Comparison of ENCODE assay signal across 23 cellular contexts in genomic region chr17:80851277-80851925, GRCh38.
DNase-seq lines count a peak whose midpoint lies in the region; ATAC-seq, FAIRE-seq and TF ChIP-seq lines count a peak whose summit lies in the region.
"Had no signal": no experiment of that assay in that cellular context is flagged by ENCODE, and none has a peak within 500 bp of the region (broad histone marks: within the 10 kb centered on the region; RNA-seq: fewer than 3 reads in every experiment).

No MANE protein-coding gene starts in this region.

- H3K4me1 Mint-ChIP-seq in stimulated activated naive CD8-positive, alpha-beta T cell treated with anti-CD3 and anti-CD28 coated beads, Interleukin-15, Interleukin-2, amounts not matched to agents 100 ng/mL and 50 ng/mL, for 24 hours (ENCODE audit: low read depth) = peaks cover 46% of the 10 kb centered on the region
- H3K4me1 Mint-ChIP-seq in activated CD8-positive, alpha-beta T cell treated with anti-CD3 and anti-CD28 coated beads, Interleukin-2, amount 10 ng/mL, durations not matched to agents 7 days and 5 days (ENCODE audit: low read depth) = peaks cover 96% of the 10 kb centered on the region

- H3K4me3 Mint-ChIP-seq in stimulated activated naive CD8-positive, alpha-beta T cell treated with anti-CD3 and anti-CD28 coated beads, Interleukin-15, Interleukin-2, amounts not matched to agents 100 ng/mL and 50 ng/mL, for 24 hours = no peak overlapping the region
- H3K4me3 Mint-ChIP-seq in activated CD8-positive, alpha-beta T cell treated with anti-CD3 and anti-CD28 coated beads, Interleukin-2, amount 10 ng/mL, durations not matched to agents 7 days and 5 days = no peak overlapping the region
- H3K4me3 Mint-ChIP-seq: activated B cell treated with CpG ODN at 0.5 μM for 24 hours, brain, endodermal cell, H9, nephron had no signal

- WGBS in hepatocyte (ENCODE audit: low lambda C conversion rate, missing lambda C conversion rate) = 72% methylated on average over 17 of the region's 17 CpGs

- ATAC-seq in stimulated activated naive CD8-positive, alpha-beta T cell treated with anti-CD3 and anti-CD28 coated beads, Interleukin-15, Interleukin-2, amounts not matched to agents 100 U/mL and 50 U/mL, for 24 hours = no peak
- ATAC-seq in activated CD8-positive, alpha-beta T cell treated with anti-CD3 and anti-CD28 coated beads, Interleukin-2, amount 10 ng/mL, durations not matched to agents 7 days and 5 days = no peak
- ATAC-seq: left lobe of liver had no signal

- H3K27ac ChIP-seq in hepatocyte = peak overlapping the region; percentile 64
- H3K27ac ChIP-seq: Peyer's patch, thyroid gland had no signal

- H2AFZ ChIP-seq in hepatocyte = no peak overlapping the region

- TF ChIP-seq CTCF in hepatocyte (IDR thresholded peaks at IDR 0.05; ENCODE audit: poor library complexity) = no peak

- H3K27ac Mint-ChIP-seq in stimulated activated naive CD8-positive, alpha-beta T cell treated with anti-CD3 and anti-CD28 coated beads, Interleukin-15, Interleukin-2, amounts not matched to agents 100 ng/mL and 50 ng/mL, for 24 hours = peak overlapping the region; percentile 38
- H3K27ac Mint-ChIP-seq in activated CD8-positive, alpha-beta T cell treated with anti-CD3 and anti-CD28 coated beads, Interleukin-2, amount 10 ng/mL, durations not matched to agents 7 days and 5 days = peak overlapping the region; percentile 76
- H3K27ac Mint-ChIP-seq: activated B cell treated with CpG ODN at 0.5 μM for 24 hours, endodermal cell had no signal

- no peaks in the 10 kb centered on the region for H3K27me3 Mint-ChIP-seq in stimulated activated naive CD8-positive, alpha-beta T cell treated with anti-CD3 and anti-CD28 coated beads, Interleukin-15, Interleukin-2, amounts not matched to agents 100 ng/mL and 50 ng/mL, for 24 hours
- no peaks in the 10 kb centered on the region for H3K27me3 Mint-ChIP-seq in activated CD8-positive, alpha-beta T cell treated with anti-CD3 and anti-CD28 coated beads, Interleukin-2, amount 10 ng/mL, durations not matched to agents 7 days and 5 days (ENCODE audit: low read depth)
- H3K27me3 Mint-ChIP-seq: activated B cell treated with CpG ODN at 0.5 μM for 24 hours, brain had no signal

- no peak for FAIRE-seq in GM19239 (lab: Jason Lieb, UNC)
- FAIRE-seq: colon had no signal

- H3K36me3 ChIP-seq in hepatocyte (replicated peaks; ENCODE audit: insufficient read depth, low read depth) (no peaks in the 10 kb centered on the region), H7 (replicated peaks; ENCODE audit: control insufficient read depth, insufficient read depth, low read length) (peaks cover under 1% of the 10 kb centered on the region)

- H3K4me2 ChIP-seq in hepatocyte = peak overlapping the region; percentile 52

- no peak for DNase-seq in stimulated activated naive CD8-positive, alpha-beta T cell treated with anti-CD3 and anti-CD28 coated beads, Interleukin-15, Interleukin-2, amounts not matched to agents 100 U/mL and 50 U/mL, for 24 hours
- DNase-seq in activated CD8-positive, alpha-beta T cell treated with anti-CD3 and anti-CD28 coated beads, Interleukin-2, amount 10 ng/mL, durations not matched to agents 7 days and 5 days = no peak
- DNase-seq in hepatocyte (ENCODE audit: low spot score) = no peak
- no peak for DNase-seq in H7
- no peak for DNase-seq in GM19239 (ENCODE audit: insufficient read length, low spot score)
- DNase-seq in hippocampal formation (lab: John Stamatoyannopoulos, UW) = no peak
- DNase-seq: activated B cell treated with CpG ODN at 0.5 μM for 24 hours; AML-193; DND-41; endodermal cell; H9; Kasumi-1; midbrain; NCI-H1092; NCI-H446 treated with DMSO at 0.1 percent for 48 hours; stimulated activated naive CD4-positive, alpha-beta T cell; thyroid gland had no signal

- CTCF ChIA-PET in activated CD8-positive, alpha-beta T cell treated with anti-CD3 and anti-CD28 coated beads, Interleukin-2, amount 10 ng/mL, durations not matched to agents 7 days and 5 days (lab: Charles Lee) = interaction anchor here (1.1 kb wide), 1 partner anchor 47 kb away, joined by 3 read pairs; no protein-coding TSS in a partner anchor

- H3K27me3 ChIP-seq in hepatocyte = no peaks in the 10 kb centered on the region
- H3K27me3 ChIP-seq in H7 (ENCODE audit: control insufficient read depth, insufficient read depth, low read length) = no peaks in the 10 kb centered on the region
- H3K27me3 ChIP-seq: Peyer's patch, thyroid gland had no signal

- no peaks in the 10 kb centered on the region for H3K79me2 ChIP-seq in hepatocyte

- no peak overlapping the region for H3K4me3 ChIP-seq in hepatocyte
- H3K4me3 ChIP-seq in H7 (ENCODE audit: insufficient read depth, low read depth, low read length) = no peak overlapping the region
- H3K4me3 ChIP-seq: Peyer's patch, thyroid gland had no signal

- H3K4me1 ChIP-seq in hepatocyte (ENCODE audit: insufficient read depth) = peaks cover 4% of the 10 kb centered on the region
- H3K4me1 ChIP-seq: thyroid gland had no signal

- H3K36me3 Mint-ChIP-seq in stimulated activated naive CD8-positive, alpha-beta T cell treated with anti-CD3 and anti-CD28 coated beads, Interleukin-15, Interleukin-2, amounts not matched to agents 100 ng/mL and 50 ng/mL, for 24 hours (ENCODE audit: low read depth) = peaks cover 57% of the 10 kb centered on the region
- peaks cover 80% of the 10 kb centered on the region for H3K36me3 Mint-ChIP-seq in activated CD8-positive, alpha-beta T cell treated with anti-CD3 and anti-CD28 coated beads, Interleukin-2, amount 10 ng/mL, durations not matched to agents 7 days and 5 days (ENCODE audit: low read depth)

- POLR2A ChIA-PET in activated CD8-positive, alpha-beta T cell treated with anti-CD3 and anti-CD28 coated beads, Interleukin-2, amount 10 ng/mL, durations not matched to agents 7 days and 5 days (lab: Charles Lee) = no interaction called here

- H3K9me3 Mint-ChIP-seq in stimulated activated naive CD8-positive, alpha-beta T cell treated with anti-CD3 and anti-CD28 coated beads, Interleukin-15, Interleukin-2, amounts not matched to agents 100 ng/mL and 50 ng/mL, for 24 hours = no peaks in the 10 kb centered on the region
- no peaks in the 10 kb centered on the region for H3K9me3 Mint-ChIP-seq in activated CD8-positive, alpha-beta T cell treated with anti-CD3 and anti-CD28 coated beads, Interleukin-2, amount 10 ng/mL, durations not matched to agents 7 days and 5 days (ENCODE audit: insufficient read depth)
- H3K9me3 Mint-ChIP-seq: activated B cell treated with CpG ODN at 0.5 μM for 24 hours, brain, endodermal cell, H9, nephron had no signal

- no peaks in the 10 kb centered on the region for H4K20me1 ChIP-seq in hepatocyte (ENCODE audit: insufficient read depth, poor library complexity, severe bottlenecking)

- H3K9me3 ChIP-seq in hepatocyte (ENCODE audit: low read depth) = no peaks in the 10 kb centered on the region
- H3K9me3 ChIP-seq: Peyer's patch, thyroid gland had no signal

- no peaks in the 10 kb centered on the region for H3K9me2 ChIP-seq in hepatocyte (replicated peaks; ENCODE audit: insufficient read depth)
